8 cellular contexts compared by ENCODE assay signal in genomic region chr17:27293898-27294688, GRCh38. TPM values are rescaled to one million over a fixed set of nuclear protein-coding genes. Genes with fewer than 3 reads are reported as not detected.
DNase-seq lines count a peak whose midpoint lies in the region; ATAC-seq, FAIRE-seq and TF ChIP-seq lines count a peak whose summit lies in the region.

A gene with protein sequence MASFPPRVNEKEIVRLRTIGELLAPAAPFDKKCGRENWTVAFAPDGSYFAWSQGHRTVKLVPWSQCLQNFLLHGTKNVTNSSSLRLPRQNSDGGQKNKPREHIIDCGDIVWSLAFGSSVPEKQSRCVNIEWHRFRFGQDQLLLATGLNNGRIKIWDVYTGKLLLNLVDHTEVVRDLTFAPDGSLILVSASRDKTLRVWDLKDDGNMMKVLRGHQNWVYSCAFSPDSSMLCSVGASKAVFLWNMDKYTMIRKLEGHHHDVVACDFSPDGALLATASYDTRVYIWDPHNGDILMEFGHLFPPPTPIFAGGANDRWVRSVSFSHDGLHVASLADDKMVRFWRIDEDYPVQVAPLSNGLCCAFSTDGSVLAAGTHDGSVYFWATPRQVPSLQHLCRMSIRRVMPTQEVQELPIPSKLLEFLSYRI (plus strand): TSS chr17:27294114. CDS start chr17:27294396, 282 bp downstream.

- BruUV-seq in mammary epithelial cell (replicated peaks; lab: Mats Ljungman, UMichigan) = TSS peak; percentile 86

- H3K4me3 ChIP-seq in WI38 (ENCODE audit: low read depth, low read length) (peak within 1 kb of the TSS; percentile 92), mammary epithelial cell (replicated peaks in 1 of 3; ENCODE audit: insufficient read depth in 1 of 3, low read depth in 2 of 3, low read length in 3 of 3) (peak within 1 kb of the TSS; percentile 75 to 97 (median 94)), small intestine (ENCODE audit: low read depth in 1 of 2, low read length in 2 of 2) (peak within 1 kb of the TSS; percentile 81 to 89)

- H3K9me3 ChIP-seq in mammary epithelial cell (replicated peaks; ENCODE audit: insufficient read depth, low read length) (no peaks in the 10 kb centered on the region), small intestine (ENCODE audit: control insufficient read depth, low read depth) (no peaks in the 10 kb centered on the region)

- no peaks in the 10 kb centered on the region for H3K36me3 ChIP-seq in mammary epithelial cell (ENCODE audit: insufficient read depth, low read length)
- H3K36me3 ChIP-seq in small intestine (ENCODE audit: control insufficient read depth in 2 of 2, insufficient read depth in 2 of 2, low read length in 2 of 2) = no peaks in the 10 kb centered on the region

- DNase-seq in AG08396 (ENCODE audit: low spot score) (peak; percentile 98), NCI-H2196 treated with DMSO at 0.1 percent for 48 hours (lab: John Stamatoyannopoulos, UW; ENCODE audit: unreplicated experiment) (peak; percentile 48), mammary epithelial cell (peak; percentile 84), iPS-NIHi11 (ENCODE audit: low spot score) (peak; percentile 99), small intestine (peak; percentile 90)

- TF ChIP-seq CTCF in WI38 (IDR thresholded peaks at IDR 0.05; ENCODE audit: low read depth, low read length) (no peak), mammary epithelial cell (conservative IDR thresholded peaks at IDR 0.05 in 1 of 2, IDR thresholded peaks at IDR 0.05 in 1 of 2; ENCODE audit: extremely low read depth in 1 of 2, insufficient read depth in 1 of 2, low read depth in 1 of 2, low read length in 2 of 2) (peak in 1 of 2 donors; percentile 3)

- intact Hi-C loops in mammary epithelial cell (cut with micrococcal nuclease) = loop anchor here (1.0 to 5.0 kb wide), 5 partner anchors 39 to 308 kb away; no protein-coding TSS in a partner anchor

- H3K9ac ChIP-seq in mammary epithelial cell (ENCODE audit: insufficient read depth, low read length) = peak within 1 kb of the TSS; percentile 97

- peak within 1 kb of the TSS; percentile 93 for H3K27ac ChIP-seq in mammary epithelial cell (ENCODE audit: insufficient read depth, low read depth, low read length)
- H3K27ac ChIP-seq in small intestine (ENCODE audit: low read depth in 1 of 2, low read length in 1 of 2) = peak within 1 kb of the TSS; percentile 96 to 100

- peaks cover 5% of the 10 kb centered on the region for H4K20me1 ChIP-seq in mammary epithelial cell (ENCODE audit: insufficient read depth, low read length)

- in situ Hi-C loops in mammary epithelial cell (cut with MboI; ENCODE audit: low sequenced_read_pairs in 2 of 2) = loop anchor here in 1 of 2 donors (10.0 kb wide), 1 partner anchor 49 kb away; no protein-coding TSS in a partner anchor

- H3K27me3 ChIP-seq in mammary epithelial cell (ENCODE audit: insufficient read depth, low read length) = no peaks in the 10 kb centered on the region
- no peaks in the 10 kb centered on the region for H3K27me3 ChIP-seq in small intestine (ENCODE audit: control insufficient read depth in 2 of 2, insufficient read depth in 2 of 2, low read length in 2 of 2)

- peak within 1 kb of the TSS; percentile 79 for H3K4me2 ChIP-seq in mammary epithelial cell (ENCODE audit: insufficient read depth, low read depth, low read length)

- peaks cover 16% of the 10 kb centered on the region for H3K4me1 ChIP-seq in mammary epithelial cell (ENCODE audit: insufficient read depth, low read length)
- H3K4me1 ChIP-seq in small intestine (ENCODE audit: control insufficient read depth in 2 of 2, insufficient read depth in 1 of 2, low read depth in 1 of 2, low read length in 1 of 2) = peaks cover 2 to 4% of the 10 kb centered on the region in 2 donors

- dilution Hi-C loops in mammary epithelial cell (cut with HindIII; ENCODE audit: low sequenced_read_pairs) = no loop called here

- WGBS in mammary epithelial cell (ENCODE audit: low coverage, missing lambda C conversion rate) = 3% methylated on average over 17 of the region's 66 CpGs
- WGBS in small intestine, 3 donors = 0 to 1% (median 0%) methylated on average over 64 to 66 of the region's 66 CpGs

- CTCF ChIA-PET in mammary epithelial cell (lab: Charles Lee; ENCODE audit: low non-redundant PET) = interaction anchor here (0.7 kb wide), 2 partner anchors 286 to 306 kb away, joined by 3 read pairs; no protein-coding TSS in a partner anchor

- FAIRE-seq in small intestine (lab: Jason Lieb, UNC) = no peak

- ATAC-seq in GM18909 (IDR thresholded peaks at IDR 0.05; ENCODE audit: poor library complexity, unreplicated experiment) = peak; percentile 87
- peak; percentile 76 for ATAC-seq in HG03159 (IDR thresholded peaks at IDR 0.05; ENCODE audit: unreplicated experiment)

- H3K79me2 ChIP-seq in mammary epithelial cell (ENCODE audit: insufficient read depth, low read length) = peaks cover 51% of the 10 kb centered on the region

- peak within 1 kb of the TSS; percentile 86 for H2AFZ ChIP-seq in mammary epithelial cell (ENCODE audit: low read depth, low read length)

RNA-seq across cellular contexts. Expression of the gene that starts here (rescaled TPM):
- total RNA-seq in mammary epithelial cell = 100 to 1,000 TPM in 1 of 2 donors, 10 to 100 TPM in 1; 93.0 to 119 TPM
- 58.2 TPM for polyA plus RNA-seq in mammary epithelial cell
- 35.8 TPM for polyA minus RNA-seq in mammary epithelial cell
- 10 to 100 TPM; 28.9 to 56.3 (median 32.2) TPM for polyA plus RNA-seq in small intestine

Comparison
In these comparisons a context has a peak if more than half of its experiments do, and no peak if none do; other contexts are left out.
1. Peak in every context shown above with its lines: DNase-seq, ATAC-seq, H3K4me3 ChIP-seq and H3K27ac ChIP-seq.
2. DNase-seq: peak in every context shown above with its lines; median percentile 99 in iPS-NIHi11; 98 in AG08396; 90 in small intestine; 84 in mammary epithelial cell; 48 in NCI-H2196 treated with DMSO at 0.1 percent for 48 hours.